Comparison of ENCODE assay signal across 1 cellular context in the genomic region with DNA sequence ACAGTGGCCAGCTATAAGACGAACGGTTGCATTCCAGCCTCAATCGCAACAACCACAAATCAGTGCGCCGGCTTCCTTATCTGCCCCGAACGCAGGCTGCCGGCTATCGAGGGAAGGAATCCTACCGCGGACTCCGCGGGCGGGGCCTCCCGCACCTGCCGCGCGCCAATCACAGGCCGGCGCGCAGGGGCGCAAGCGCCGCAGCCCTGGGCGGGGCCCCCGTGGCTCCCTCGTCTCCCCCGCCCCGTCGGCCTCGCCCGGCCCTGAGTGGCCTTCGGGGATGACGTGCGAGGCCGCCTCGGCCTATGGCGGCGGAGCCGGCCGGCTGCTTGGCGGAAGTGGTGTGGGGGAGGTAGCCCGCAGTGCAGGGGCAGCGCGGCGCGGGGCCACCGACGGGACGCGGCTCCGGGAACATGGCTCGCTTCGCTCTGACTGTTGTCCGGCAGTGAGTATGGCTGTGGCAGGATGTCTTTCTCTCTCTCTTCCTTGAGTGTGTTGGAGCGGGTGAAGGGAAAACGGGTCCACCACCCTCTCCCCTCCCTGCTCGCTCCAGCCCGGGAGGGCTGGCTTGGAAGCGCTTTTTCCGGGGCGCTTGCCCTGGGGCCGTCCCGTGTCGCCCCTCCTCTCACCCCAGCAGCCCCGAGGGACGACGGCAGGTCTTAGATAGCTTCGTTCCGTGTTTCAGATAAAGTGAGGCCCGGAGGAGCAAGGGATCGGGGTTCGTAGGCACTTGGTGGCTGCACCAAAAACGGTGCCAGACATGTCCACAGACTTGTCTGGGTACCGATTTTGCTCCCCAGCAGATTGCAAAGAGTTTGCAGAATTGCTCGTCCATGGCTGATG.
A peak's percentile ranks its signal among the peaks of the same experiment; 100 is the strongest.
TF ChIP-seq lines count a peak whose summit lies in the region.

A gene with protein sequence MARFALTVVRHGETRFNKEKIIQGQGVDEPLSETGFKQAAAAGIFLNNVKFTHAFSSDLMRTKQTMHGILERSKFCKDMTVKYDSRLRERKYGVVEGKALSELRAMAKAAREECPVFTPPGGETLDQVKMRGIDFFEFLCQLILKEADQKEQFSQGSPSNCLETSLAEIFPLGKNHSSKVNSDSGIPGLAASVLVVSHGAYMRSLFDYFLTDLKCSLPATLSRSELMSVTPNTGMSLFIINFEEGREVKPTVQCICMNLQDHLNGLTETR (plus strand): TSS at position 355 of the 843 bp plus-strand sequence. CDS start 59 bp downstream, at position 414.

TF ChIP-seq in HEK293, 187 proteins besides CTCF, POLR2A, EP300 and RAD21 (continued from another document and continues in another):
- TF ChIP-seq, protein P1, sequence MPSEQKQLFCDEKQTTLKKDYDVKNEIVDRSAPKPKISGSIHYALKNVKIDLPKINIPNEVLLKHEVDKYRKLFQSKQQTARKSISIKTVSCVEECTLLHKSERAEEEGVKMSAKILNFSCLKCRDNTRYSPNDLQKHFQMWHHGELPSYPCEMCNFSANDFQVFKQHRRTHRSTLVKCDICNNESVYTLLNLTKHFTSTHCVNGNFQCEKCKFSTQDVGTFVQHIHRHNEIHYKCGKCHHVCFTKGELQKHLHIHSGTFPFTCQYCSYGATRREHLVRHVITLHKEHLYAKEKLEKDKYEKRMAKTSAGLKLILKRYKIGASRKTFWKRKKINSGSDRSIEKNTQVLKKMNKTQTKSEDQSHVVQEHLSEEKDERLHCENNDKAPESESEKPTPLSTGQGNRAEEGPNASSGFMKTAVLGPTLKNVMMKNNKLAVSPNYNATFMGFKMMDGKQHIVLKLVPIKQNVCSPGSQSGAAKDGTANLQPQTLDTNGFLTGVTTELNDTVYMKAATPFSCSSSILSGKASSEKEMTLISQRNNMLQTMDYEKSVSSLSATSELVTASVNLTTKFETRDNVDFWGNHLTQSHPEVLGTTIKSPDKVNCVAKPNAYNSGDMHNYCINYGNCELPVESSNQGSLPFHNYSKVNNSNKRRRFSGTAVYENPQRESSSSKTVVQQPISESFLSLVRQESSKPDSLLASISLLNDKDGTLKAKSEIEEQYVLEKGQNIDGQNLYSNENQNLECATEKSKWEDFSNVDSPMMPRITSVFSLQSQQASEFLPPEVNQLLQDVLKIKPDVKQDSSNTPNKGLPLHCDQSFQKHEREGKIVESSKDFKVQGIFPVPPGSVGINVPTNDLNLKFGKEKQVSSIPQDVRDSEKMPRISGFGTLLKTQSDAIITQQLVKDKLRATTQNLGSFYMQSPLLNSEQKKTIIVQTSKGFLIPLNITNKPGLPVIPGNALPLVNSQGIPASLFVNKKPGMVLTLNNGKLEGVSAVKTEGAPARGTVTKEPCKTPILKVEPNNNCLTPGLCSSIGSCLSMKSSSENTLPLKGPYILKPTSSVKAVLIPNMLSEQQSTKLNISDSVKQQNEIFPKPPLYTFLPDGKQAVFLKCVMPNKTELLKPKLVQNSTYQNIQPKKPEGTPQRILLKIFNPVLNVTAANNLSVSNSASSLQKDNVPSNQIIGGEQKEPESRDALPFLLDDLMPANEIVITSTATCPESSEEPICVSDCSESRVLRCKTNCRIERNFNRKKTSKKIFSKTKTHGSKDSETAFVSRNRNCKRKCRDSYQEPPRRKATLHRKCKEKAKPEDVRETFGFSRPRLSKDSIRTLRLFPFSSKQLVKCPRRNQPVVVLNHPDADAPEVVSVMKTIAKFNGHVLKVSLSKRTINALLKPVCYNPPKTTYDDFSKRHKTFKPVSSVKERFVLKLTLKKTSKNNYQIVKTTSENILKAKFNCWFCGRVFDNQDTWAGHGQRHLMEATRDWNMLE (tag by site-specific recombination; conservative IDR thresholded peaks at IDR 0.05; ENCODE audit: low read depth) = no peak
- TF ChIP-seq ZNF19 (tag by site-specific recombination; IDR thresholded peaks at IDR 0.05; ENCODE audit: low read depth) (no peak), ZNF366 (tag by site-specific recombination; conservative IDR thresholded peaks at IDR 0.05) (no peak), ZNF560 (tag by site-specific recombination; IDR thresholded peaks at IDR 0.05; ENCODE audit: borderline replicate concordance) (no peak), BCL11B (tag by site-specific recombination; IDR thresholded peaks at IDR 0.05; ENCODE audit: low read depth) (peak; percentile 54; the same call in 1 of the 2 replicates), ZNF624 (tag by site-specific recombination; IDR thresholded peaks at IDR 0.05) (no peak), GLIS1 (tag by site-specific recombination; IDR thresholded peaks at IDR 0.05) (peak; percentile 63), ZNF324 (tag by site-specific recombination; IDR thresholded peaks at IDR 0.05) (no peak), ZNF121 (tag by site-specific recombination; IDR thresholded peaks at IDR 0.05) (no peak), ZNF433 (tag by site-specific recombination; IDR thresholded peaks at IDR 0.05; ENCODE audit: low read depth) (no peak), ZNF302 (tag by site-specific recombination; IDR thresholded peaks at IDR 0.05; ENCODE audit: low read depth) (no peak), KLF10 (tag by site-specific recombination; IDR thresholded peaks at IDR 0.05) (peak; percentile 63; the same call in 1 of the 2 replicates), ZSCAN23 (tag by site-specific recombination; IDR thresholded peaks at IDR 0.05) (no peak), GLI4 (tag by site-specific recombination; IDR thresholded peaks at IDR 0.05) (no peak), ZNF791 (tag by site-specific recombination; IDR thresholded peaks at IDR 0.05) (no peak), MZF1 (tag by site-specific recombination; IDR thresholded peaks at IDR 0.05; ENCODE audit: borderline replicate concordance) (no peak), ZNF747 (tag by site-specific recombination; IDR thresholded peaks at IDR 0.05) (no peak)
- TF ChIP-seq, protein P2, sequence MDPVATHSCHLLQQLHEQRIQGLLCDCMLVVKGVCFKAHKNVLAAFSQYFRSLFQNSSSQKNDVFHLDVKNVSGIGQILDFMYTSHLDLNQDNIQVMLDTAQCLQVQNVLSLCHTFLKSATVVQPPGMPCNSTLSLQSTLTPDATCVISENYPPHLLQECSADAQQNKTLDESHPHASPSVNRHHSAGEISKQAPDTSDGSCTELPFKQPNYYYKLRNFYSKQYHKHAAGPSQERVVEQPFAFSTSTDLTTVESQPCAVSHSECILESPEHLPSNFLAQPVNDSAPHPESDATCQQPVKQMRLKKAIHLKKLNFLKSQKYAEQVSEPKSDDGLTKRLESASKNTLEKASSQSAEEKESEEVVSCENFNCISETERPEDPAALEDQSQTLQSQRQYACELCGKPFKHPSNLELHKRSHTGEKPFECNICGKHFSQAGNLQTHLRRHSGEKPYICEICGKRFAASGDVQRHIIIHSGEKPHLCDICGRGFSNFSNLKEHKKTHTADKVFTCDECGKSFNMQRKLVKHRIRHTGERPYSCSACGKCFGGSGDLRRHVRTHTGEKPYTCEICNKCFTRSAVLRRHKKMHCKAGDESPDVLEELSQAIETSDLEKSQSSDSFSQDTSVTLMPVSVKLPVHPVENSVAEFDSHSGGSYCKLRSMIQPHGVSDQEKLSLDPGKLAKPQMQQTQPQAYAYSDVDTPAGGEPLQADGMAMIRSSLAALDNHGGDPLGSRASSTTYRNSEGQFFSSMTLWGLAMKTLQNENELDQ (tag by site-specific recombination; IDR thresholded peaks at IDR 0.05; ENCODE audit: low read depth) = no peak
- TF ChIP-seq, protein P3, sequence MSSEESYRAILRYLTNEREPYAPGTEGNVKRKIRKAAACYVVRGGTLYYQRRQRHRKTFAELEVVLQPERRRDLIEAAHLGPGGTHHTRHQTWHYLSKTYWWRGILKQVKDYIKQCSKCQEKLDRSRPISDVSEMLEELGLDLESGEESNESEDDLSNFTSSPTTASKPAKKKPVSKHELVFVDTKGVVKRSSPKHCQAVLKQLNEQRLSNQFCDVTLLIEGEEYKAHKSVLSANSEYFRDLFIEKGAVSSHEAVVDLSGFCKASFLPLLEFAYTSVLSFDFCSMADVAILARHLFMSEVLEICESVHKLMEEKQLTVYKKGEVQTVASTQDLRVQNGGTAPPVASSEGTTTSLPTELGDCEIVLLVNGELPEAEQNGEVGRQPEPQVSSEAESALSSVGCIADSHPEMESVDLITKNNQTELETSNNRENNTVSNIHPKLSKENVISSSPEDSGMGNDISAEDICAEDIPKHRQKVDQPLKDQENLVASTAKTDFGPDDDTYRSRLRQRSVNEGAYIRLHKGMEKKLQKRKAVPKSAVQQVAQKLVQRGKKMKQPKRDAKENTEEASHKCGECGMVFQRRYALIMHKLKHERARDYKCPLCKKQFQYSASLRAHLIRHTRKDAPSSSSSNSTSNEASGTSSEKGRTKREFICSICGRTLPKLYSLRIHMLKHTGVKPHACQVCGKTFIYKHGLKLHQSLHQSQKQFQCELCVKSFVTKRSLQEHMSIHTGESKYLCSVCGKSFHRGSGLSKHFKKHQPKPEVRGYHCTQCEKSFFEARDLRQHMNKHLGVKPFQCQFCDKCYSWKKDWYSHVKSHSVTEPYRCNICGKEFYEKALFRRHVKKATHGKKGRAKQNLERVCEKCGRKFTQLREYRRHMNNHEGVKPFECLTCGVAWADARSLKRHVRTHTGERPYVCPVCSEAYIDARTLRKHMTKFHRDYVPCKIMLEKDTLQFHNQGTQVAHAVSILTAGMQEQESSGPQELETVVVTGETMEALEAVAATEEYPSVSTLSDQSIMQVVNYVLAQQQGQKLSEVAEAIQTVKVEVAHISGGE (tag by site-specific recombination; conservative IDR thresholded peaks at IDR 0.05; ENCODE audit: low read depth) = peak; percentile 54; the same call in 1 of the 2 replicates
- TF ChIP-seq, protein P4, sequence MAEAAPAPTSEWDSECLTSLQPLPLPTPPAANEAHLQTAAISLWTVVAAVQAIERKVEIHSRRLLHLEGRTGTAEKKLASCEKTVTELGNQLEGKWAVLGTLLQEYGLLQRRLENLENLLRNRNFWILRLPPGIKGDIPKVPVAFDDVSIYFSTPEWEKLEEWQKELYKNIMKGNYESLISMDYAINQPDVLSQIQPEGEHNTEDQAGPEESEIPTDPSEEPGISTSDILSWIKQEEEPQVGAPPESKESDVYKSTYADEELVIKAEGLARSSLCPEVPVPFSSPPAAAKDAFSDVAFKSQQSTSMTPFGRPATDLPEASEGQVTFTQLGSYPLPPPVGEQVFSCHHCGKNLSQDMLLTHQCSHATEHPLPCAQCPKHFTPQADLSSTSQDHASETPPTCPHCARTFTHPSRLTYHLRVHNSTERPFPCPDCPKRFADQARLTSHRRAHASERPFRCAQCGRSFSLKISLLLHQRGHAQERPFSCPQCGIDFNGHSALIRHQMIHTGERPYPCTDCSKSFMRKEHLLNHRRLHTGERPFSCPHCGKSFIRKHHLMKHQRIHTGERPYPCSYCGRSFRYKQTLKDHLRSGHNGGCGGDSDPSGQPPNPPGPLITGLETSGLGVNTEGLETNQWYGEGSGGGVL (tag by site-specific recombination; IDR thresholded peaks at IDR 0.05) = peak; percentile 10; the same call in 1 of the 2 replicates
- TF ChIP-seq, protein P5, sequence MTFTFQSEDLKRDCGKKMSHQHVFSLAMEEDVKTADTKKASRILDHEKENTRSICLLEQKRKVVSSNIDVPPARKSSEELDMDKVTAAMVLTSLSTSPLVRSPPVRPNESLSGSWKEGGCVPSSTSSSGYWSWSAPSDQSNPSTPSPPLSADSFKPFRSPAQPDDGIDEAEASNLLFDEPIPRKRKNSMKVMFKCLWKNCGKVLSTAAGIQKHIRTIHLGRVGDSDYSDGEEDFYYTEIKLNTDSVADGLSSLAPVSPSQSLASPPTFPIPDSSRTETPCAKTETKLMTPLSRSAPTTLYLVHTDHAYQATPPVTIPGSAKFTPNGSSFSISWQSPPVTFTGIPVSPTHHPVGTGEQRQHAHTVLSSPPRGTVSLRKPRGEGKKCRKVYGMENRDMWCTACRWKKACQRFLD (tag by site-specific recombination; IDR thresholded peaks at IDR 0.05) = peak; percentile 99
- TF ChIP-seq, protein P6, sequence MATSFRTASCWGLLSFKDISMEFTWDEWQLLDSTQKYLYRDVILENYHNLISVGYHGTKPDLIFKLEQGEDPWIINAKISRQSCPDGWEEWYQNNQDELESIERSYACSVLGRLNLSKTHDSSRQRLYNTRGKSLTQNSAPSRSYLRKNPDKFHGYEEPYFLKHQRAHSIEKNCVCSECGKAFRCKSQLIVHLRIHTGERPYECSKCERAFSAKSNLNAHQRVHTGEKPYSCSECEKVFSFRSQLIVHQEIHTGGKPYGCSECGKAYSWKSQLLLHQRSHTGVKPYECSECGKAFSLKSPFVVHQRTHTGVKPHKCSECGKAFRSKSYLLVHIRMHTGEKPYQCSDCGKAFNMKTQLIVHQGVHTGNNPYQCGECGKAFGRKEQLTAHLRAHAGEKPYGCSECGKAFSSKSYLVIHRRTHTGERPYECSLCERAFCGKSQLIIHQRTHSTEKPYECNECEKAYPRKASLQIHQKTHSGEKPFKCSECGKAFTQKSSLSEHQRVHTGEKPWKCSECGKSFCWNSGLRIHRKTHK (tag by site-specific recombination; IDR thresholded peaks at IDR 0.05) = no peak
- TF ChIP-seq, protein P7, sequence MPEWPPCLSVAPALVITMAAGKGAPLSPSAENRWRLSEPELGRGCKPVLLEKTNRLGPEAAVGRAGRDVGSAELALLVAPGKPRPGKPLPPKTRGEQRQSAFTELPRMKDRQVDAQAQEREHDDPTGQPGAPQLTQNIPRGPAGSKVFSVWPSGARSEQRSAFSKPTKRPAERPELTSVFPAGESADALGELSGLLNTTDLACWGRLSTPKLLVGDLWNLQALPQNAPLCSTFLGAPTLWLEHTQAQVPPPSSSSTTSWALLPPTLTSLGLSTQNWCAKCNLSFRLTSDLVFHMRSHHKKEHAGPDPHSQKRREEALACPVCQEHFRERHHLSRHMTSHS (tag by site-specific recombination; IDR thresholded peaks at IDR 0.05) = no peak
- TF ChIP-seq, protein P8, sequence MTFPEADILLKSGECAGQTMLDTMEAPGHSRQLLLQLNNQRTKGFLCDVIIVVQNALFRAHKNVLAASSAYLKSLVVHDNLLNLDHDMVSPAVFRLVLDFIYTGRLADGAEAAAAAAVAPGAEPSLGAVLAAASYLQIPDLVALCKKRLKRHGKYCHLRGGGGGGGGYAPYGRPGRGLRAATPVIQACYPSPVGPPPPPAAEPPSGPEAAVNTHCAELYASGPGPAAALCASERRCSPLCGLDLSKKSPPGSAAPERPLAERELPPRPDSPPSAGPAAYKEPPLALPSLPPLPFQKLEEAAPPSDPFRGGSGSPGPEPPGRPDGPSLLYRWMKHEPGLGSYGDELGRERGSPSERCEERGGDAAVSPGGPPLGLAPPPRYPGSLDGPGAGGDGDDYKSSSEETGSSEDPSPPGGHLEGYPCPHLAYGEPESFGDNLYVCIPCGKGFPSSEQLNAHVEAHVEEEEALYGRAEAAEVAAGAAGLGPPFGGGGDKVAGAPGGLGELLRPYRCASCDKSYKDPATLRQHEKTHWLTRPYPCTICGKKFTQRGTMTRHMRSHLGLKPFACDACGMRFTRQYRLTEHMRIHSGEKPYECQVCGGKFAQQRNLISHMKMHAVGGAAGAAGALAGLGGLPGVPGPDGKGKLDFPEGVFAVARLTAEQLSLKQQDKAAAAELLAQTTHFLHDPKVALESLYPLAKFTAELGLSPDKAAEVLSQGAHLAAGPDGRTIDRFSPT (tag by site-specific recombination; IDR thresholded peaks at IDR 0.05) = peak; percentile 42; the same call in 1 of the 2 replicates
- TF ChIP-seq, protein P9, sequence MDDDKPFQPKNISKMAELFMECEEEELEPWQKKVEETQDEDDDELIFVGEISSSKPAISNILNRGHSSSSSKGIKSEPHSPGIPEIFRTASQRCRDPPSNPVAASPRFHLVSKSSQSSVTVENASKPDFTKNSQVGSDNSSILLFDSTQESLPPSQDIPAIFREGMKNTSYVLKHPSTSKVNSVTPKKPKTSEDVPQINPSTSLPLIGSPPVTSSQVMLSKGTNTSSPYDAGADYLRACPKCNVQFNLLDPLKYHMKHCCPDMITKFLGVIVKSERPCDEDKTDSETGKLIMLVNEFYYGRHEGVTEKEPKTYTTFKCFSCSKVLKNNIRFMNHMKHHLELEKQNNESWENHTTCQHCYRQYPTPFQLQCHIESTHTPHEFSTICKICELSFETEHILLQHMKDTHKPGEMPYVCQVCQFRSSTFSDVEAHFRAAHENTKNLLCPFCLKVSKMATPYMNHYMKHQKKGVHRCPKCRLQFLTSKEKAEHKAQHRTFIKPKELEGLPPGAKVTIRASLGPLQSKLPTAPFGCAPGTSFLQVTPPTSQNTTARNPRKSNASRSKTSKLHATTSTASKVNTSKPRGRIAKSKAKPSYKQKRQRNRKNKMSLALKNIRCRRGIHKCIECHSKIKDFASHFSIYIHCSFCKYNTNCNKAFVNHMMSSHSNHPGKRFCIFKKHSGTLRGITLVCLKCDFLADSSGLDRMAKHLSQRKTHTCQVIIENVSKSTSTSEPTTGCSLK (tag by site-specific recombination; IDR thresholded peaks at IDR 0.05) = no peak
